ENCODE assay signal across 14 cellular contexts in the genomic region with DNA sequence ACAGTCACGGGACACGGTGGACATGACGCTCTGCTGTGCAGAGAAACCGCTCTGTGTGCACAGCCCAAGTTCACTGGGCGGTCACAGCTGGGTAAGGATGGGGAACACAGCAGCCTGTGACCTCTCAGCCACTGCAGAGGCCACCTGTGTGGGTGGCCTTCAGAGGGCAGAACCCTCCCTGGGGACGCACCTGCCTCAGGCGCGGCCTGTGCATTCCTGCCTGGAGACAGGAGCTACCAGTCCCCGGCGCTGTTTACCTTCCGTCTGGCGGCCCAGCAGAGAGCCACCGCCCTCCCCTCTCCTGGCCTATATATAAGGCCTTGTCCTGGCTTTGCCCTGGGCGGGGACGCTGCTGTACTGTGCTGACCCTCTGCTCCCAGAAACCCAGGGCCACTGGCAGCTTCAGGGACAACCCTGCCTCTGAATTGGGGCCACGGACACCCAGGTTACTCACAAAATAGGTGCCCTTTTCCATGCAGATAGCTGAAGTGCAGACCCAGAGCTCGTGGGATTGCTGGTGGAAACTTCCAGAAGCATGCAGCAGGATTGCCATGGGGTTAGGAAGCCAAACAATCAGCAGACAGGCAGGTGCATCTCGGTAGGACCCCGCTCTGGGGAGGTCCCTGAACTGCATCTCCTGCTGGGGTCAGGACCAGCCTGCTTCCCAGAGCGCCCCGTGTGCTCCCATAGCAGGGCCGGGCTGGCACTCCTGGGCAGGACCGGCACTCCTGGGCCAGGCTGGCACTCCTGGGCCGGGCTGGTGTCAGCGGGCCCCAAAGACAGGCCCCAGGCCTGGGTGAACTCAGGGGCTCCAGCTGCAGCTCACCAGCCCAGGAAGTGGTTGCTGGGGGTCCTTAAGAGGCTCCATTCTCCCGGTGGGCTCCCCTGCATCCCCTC.
DNase-seq lines count a peak whose midpoint lies in the region; ATAC-seq and TF ChIP-seq lines count a peak whose summit lies in the region.
"Had no signal": no experiment of that assay in that cellular context is flagged by ENCODE, and none has a peak within 500 bp of the region (broad histone marks: within the 10 kb centered on the region; RNA-seq: fewer than 3 reads in every experiment).

No MANE protein-coding gene starts in this region.

- H3K27ac ChIP-seq in epithelial cell of prostate (peak overlapping the region; percentile 8), trophoblast cell (ENCODE audit: low read depth, low read length) (no peak overlapping the region)
- H3K27ac ChIP-seq: coronary artery had no signal

- intact Hi-C loops in left ventricle myocardium superior (cut with micrococcal nuclease): no loop called here

- H3K4me3 ChIP-seq in trophoblast cell (ENCODE audit: low read depth, low read length): no peak overlapping the region
- H3K4me3 ChIP-seq: coronary artery, spleen had no signal

- no peaks in the 10 kb centered on the region for H3K9me3 Mint-ChIP-seq in HFFc6
- H3K9me3 Mint-ChIP-seq: CD8-positive, alpha-beta T cell had no signal

- H3K4me3 Mint-ChIP-seq in HFFc6: no peak overlapping the region
- H3K4me3 Mint-ChIP-seq: CD8-positive, alpha-beta T cell had no signal

- no peak overlapping the region for H2BK5ac ChIP-seq in trophoblast cell (ENCODE audit: low read depth, low read length, poor library complexity)

- peak overlapping the region; percentile 52 for H4K91ac ChIP-seq in trophoblast cell (ENCODE audit: low read depth, low read length)

- H3K4me1 Mint-ChIP-seq in HFFc6 (ENCODE audit: low read depth): peaks cover 19% of the 10 kb centered on the region

- peaks cover 4% of the 10 kb centered on the region for H3K79me2 ChIP-seq in trophoblast cell (ENCODE audit: control insufficient read depth, insufficient read depth, low read length, poor library complexity)

- H3K36me3 ChIP-seq in trophoblast cell (ENCODE audit: control insufficient read depth in 1 of 2, insufficient read depth in 2 of 2, low read length in 2 of 2): no peaks in the 10 kb centered on the region
- H3K36me3 ChIP-seq: spleen had no signal

- H3K27me3 ChIP-seq in trophoblast cell (ENCODE audit: insufficient read depth, low read length): no peaks in the 10 kb centered on the region

- H3K4ac ChIP-seq in trophoblast cell (ENCODE audit: low read depth, low read length): no peak overlapping the region

- WGBS in trophoblast cell (ENCODE audit: extremely low coverage, insufficient coverage, insufficient read length): no CpG with 5 or more reads among the region's 26 CpGs

- no peaks in the 10 kb centered on the region for H3K9me3 ChIP-seq in trophoblast cell (ENCODE audit: insufficient read depth, low read depth, low read length)
- H3K9me3 ChIP-seq: spleen had no signal

- no peak overlapping the region for H2BK12ac ChIP-seq in trophoblast cell (ENCODE audit: low read length)

- peaks cover 24 to 25% of the 10 kb centered on the region in 2 experiments for H3K4me1 ChIP-seq in trophoblast cell (ENCODE audit: control insufficient read depth in 1 of 2, insufficient read depth in 2 of 2, low read length in 2 of 2)

- no peak overlapping the region for H4K8ac ChIP-seq in trophoblast cell (ENCODE audit: low read depth, low read length)

- no peaks in the 10 kb centered on the region for H3K36me3 Mint-ChIP-seq in HFFc6 (ENCODE audit: low read depth)
- H3K36me3 Mint-ChIP-seq: CD8-positive, alpha-beta T cell had no signal

- H3K23ac ChIP-seq in trophoblast cell (ENCODE audit: low read length): no peak overlapping the region

- H3K18ac ChIP-seq in trophoblast cell (ENCODE audit: low read length): no peak overlapping the region

- peak; percentile 69 for DNase-seq in DMS153 (lab: John Stamatoyannopoulos, UW)
- peak; percentile 65 for DNase-seq in NCI-H2196 treated with DMSO at 0.1 percent for 48 hours (lab: John Stamatoyannopoulos, UW; ENCODE audit: unreplicated experiment)
- no peak for DNase-seq in epithelial cell of prostate (ENCODE audit: low read depth, low spot score)
- peak; percentile 62 to 72 for DNase-seq in trophoblast cell
- DNase-seq in HFFc6: no peak
- no peak for DNase-seq in HUDEP-2 (lab: John Stamatoyannopoulos, UW; ENCODE audit: unreplicated experiment in 76 of 76)
- no peak for DNase-seq in left ventricle myocardium superior
- DNase-seq: activated CD4-positive, alpha-beta T cell treated with anti-CD3 and anti-CD28 coated beads, Interleukin-2, amount 50 U/mL, for 1 hour; activated naive CD4-positive, alpha-beta T cell treated with Interleukin-2 at 50 U/mL for 16 hours; CD8-positive, alpha-beta T cell; glutamatergic neuron; spleen had no signal

- no peak overlapping the region for H3K9ac ChIP-seq in trophoblast cell (ENCODE audit: low read length)

- H3K4me2 ChIP-seq in trophoblast cell (ENCODE audit: low read length): no peak overlapping the region

- H3K27ac Mint-ChIP-seq in HFFc6: no peak overlapping the region
- H3K27ac Mint-ChIP-seq: CD8-positive, alpha-beta T cell had no signal

- TF ChIP-seq CTCF in HFFc6 (IDR thresholded peaks at IDR 0.05): no peak

- H4K12ac ChIP-seq in trophoblast cell (ENCODE audit: low read depth, low read length): no peak overlapping the region

- H3K27me3 Mint-ChIP-seq in HFFc6 (ENCODE audit: insufficient read depth): no peaks in the 10 kb centered on the region; the same call in 1 of the 2 replicates

- peaks cover 15% of the 10 kb centered on the region for H3K79me1 ChIP-seq in trophoblast cell (ENCODE audit: low read length)

- no peak overlapping the region for H2AK5ac ChIP-seq in trophoblast cell (ENCODE audit: low read length)

- ATAC-seq in GM18520 (IDR thresholded peaks at IDR 0.05; ENCODE audit: unreplicated experiment) (no peak), left ventricle myocardium superior (no peak)
- ATAC-seq: CD8-positive, alpha-beta T cell had no signal

- H2AFZ ChIP-seq in trophoblast cell (ENCODE audit: insufficient read depth, low read length, poor library complexity): no peak overlapping the region

- H2BK120ac ChIP-seq in trophoblast cell (ENCODE audit: insufficient read depth, low read length, poor library complexity): peak overlapping the region; percentile 15

- H3K14ac ChIP-seq in trophoblast cell (ENCODE audit: low read length): no peak overlapping the region

Comparison
In these comparisons a context has a peak if more than half of its experiments do, and no peak if none do; other contexts are left out.
1. DNase-seq: peak in DMS153 (single experiment), NCI-H2196 treated with DMSO at 0.1 percent for 48 hours (single experiment) and trophoblast cell (2 of 2); none in epithelial cell of prostate (single experiment), HFFc6 (single experiment), HUDEP-2 (0 of 76) and left ventricle myocardium superior (single experiment).